10 cellular contexts compared by ENCODE assay signal in genomic region chr3:58164199-58164879, GRCh38. TPM values are rescaled to one million over a fixed set of nuclear protein-coding genes. Genes with fewer than 3 reads are reported as not detected.
DNase-seq lines count a peak whose midpoint lies in the region; ATAC-seq and TF ChIP-seq lines count a peak whose summit lies in the region.
"Had no signal": no experiment of that assay in that cellular context is flagged by ENCODE, and none has a peak within 500 bp of the region (broad histone marks: within the 10 kb centered on the region; RNA-seq: fewer than 3 reads in every experiment).

No MANE protein-coding gene starts in this region.

- H3K4me1 Mint-ChIP-seq in endodermal cell (peaks cover 9% of the 10 kb centered on the region), nephron (peaks cover 63% of the 10 kb centered on the region), neural progenitor cell (peaks cover 21% of the 10 kb centered on the region)

- H3K9ac ChIP-seq in endodermal cell (ENCODE audit: extremely low read depth, low read length, poor library complexity, severe bottlenecking) = no peak overlapping the region
- H3K9ac ChIP-seq in neural progenitor cell = no peak overlapping the region

- no peak overlapping the region for H3K4me3 ChIP-seq in endodermal cell (ENCODE audit: low read length)
- no peak overlapping the region for H3K4me3 ChIP-seq in neural progenitor cell

- H3K4me3 Mint-ChIP-seq in endodermal cell = no peak overlapping the region
- H3K4me3 Mint-ChIP-seq in nephron = peak overlapping the region in 2 of 3 experiments; percentile 17 to 49
- H3K4me3 Mint-ChIP-seq in neural progenitor cell = no peak overlapping the region

- H3K27me3 Mint-ChIP-seq in endodermal cell (ENCODE audit: insufficient read depth) (no peaks in the 10 kb centered on the region), nephron (ENCODE audit: low read depth) (peaks cover 8% of the 10 kb centered on the region), neural progenitor cell (ENCODE audit: insufficient read depth, low read depth) (peaks cover 2% of the 10 kb centered on the region)

- H3K36me3 ChIP-seq in endodermal cell (ENCODE audit: control insufficient read depth, insufficient read depth, low read length) (peaks cover 97% of the 10 kb centered on the region), neural progenitor cell (no peaks in the 10 kb centered on the region)

- H3F3A ChIP-seq in neural progenitor cell (ENCODE audit: low read depth) = peaks cover 4% of the 10 kb centered on the region

- H3K9me3 Mint-ChIP-seq in endodermal cell (no peaks in the 10 kb centered on the region), nephron (no peaks in the 10 kb centered on the region), neural progenitor cell (no peaks in the 10 kb centered on the region)

- no peak for ATAC-seq in HG03439 (IDR thresholded peaks at IDR 0.05; ENCODE audit: unreplicated experiment)

- WGBS in endodermal cell (ENCODE audit: insufficient coverage in 1 of 2, insufficient read length in 1 of 2), 2 experiments = 92 to 98% methylated on average over 9 to 12 of the region's 12 CpGs

- H3K27me3 ChIP-seq in endodermal cell (ENCODE audit: control insufficient read depth, insufficient read depth, low read length, poor library complexity, severe bottlenecking) = no peaks in the 10 kb centered on the region
- H3K27me3 ChIP-seq in neural progenitor cell = no peaks in the 10 kb centered on the region

- H4K20me1 ChIP-seq in neural progenitor cell (ENCODE audit: low read depth) = no peaks in the 10 kb centered on the region

- H3K4me2 ChIP-seq in neural progenitor cell = no peak overlapping the region

- H3K27ac ChIP-seq in endodermal cell (ENCODE audit: low read depth, low read length) = no peak overlapping the region
- no peak overlapping the region for H3K27ac ChIP-seq in neural progenitor cell

- TF ChIP-seq CTCF in endodermal cell (conservative IDR thresholded peaks at IDR 0.05) = no peak
- TF ChIP-seq CTCF in nephron (IDR thresholded peaks at IDR 0.05; ENCODE audit: unreplicated experiment in 3 of 3) = no peak
- no peak for TF ChIP-seq CTCF in neural progenitor cell (IDR thresholded peaks at IDR 0.05)

- peak; percentile 77 for DNase-seq in COR-L47 (lab: John Stamatoyannopoulos, UW)
- peak; percentile 40 to 68 for DNase-seq in NCI-H446 (lab: John Stamatoyannopoulos, UW)
- no peak for DNase-seq in endodermal cell
- no peak for DNase-seq in neural progenitor cell (ENCODE audit: low spot score)
- no peak for DNase-seq in SK-N-DZ (ENCODE audit: low spot score)
- no peak for DNase-seq in NCI-H1048 (lab: John Stamatoyannopoulos, UW)
- DNase-seq: DND-41, NCI-H1694 treated with DMSO at 0.1 percent for 48 hours had no signal

- H3K27ac Mint-ChIP-seq in endodermal cell (peak overlapping the region; percentile 56), nephron (peak overlapping the region; percentile 89 to 92 (median 91)), neural progenitor cell (no peak overlapping the region)

- H2AFZ ChIP-seq in neural progenitor cell (replicated peaks) = no peak overlapping the region

- no peaks in the 10 kb centered on the region for H3K79me2 ChIP-seq in neural progenitor cell (ENCODE audit: low read depth)

- H3K9me3 ChIP-seq in endodermal cell (ENCODE audit: control insufficient read depth, low read length) (no peaks in the 10 kb centered on the region), neural progenitor cell (ENCODE audit: low read depth) (no peaks in the 10 kb centered on the region)

- H3K36me3 Mint-ChIP-seq in endodermal cell (ENCODE audit: low read depth) (peaks cover 84% of the 10 kb centered on the region), nephron (ENCODE audit: low read depth) (peaks cover 76% of the 10 kb centered on the region), neural progenitor cell (peaks cover 21% of the 10 kb centered on the region)

- H3K4me1 ChIP-seq in endodermal cell (ENCODE audit: control insufficient read depth, insufficient read depth, low read length) = peaks cover 27% of the 10 kb centered on the region
- peaks cover 17% of the 10 kb centered on the region for H3K4me1 ChIP-seq in neural progenitor cell

RNA-seq across cellular contexts. Expression of gene DNASE1L3, which starts 46.4 kb away (rescaled TPM):
- not detected for total RNA-seq in endodermal cell
- polyA plus RNA-seq in endodermal cell (2013, experiment 1 of 2) = not detected
- polyA plus RNA-seq in endodermal cell (2013, experiment 2 of 2) = not detected
- not detected in 2 replicates for total RNA-seq in neural progenitor cell (ENCODE audit: low replicate concordance)
- not detected in 2 replicates for polyA plus RNA-seq in SK-N-DZ (2014; cell fraction: cytosol; rRNA removed)
- polyA plus RNA-seq in SK-N-DZ (2014; cell fraction: nucleus; rRNA removed) = 1.4 TPM in 1 of 2 replicates, not detected in the other

Comparison
In these comparisons a context has a peak if more than half of its experiments do, and no peak if none do; other contexts are left out.
1. DNase-seq: peak in COR-L47 (single experiment) and NCI-H446 (2 of 2); none in endodermal cell (single experiment), neural progenitor cell (single experiment), SK-N-DZ (single experiment) and NCI-H1048 (single experiment).
2. H3K4me3 Mint-ChIP-seq: peak in nephron (2 of 3); none in endodermal cell (single experiment) and neural progenitor cell (single experiment).